In genomic region chr1:54012862-54013261, GRCh38 we compare ENCODE assay signal across 1 cellular context.
TF ChIP-seq lines count a peak whose summit lies in the region.

No MANE protein-coding gene starts in this region.

TF ChIP-seq in HepG2, 621 proteins besides CTCF, POLR2A, EP300 and RAD21:
- TF ChIP-seq FOXA1 (IDR thresholded peaks at IDR 0.05) (no peak), FOXA1 (CRISPR knock-in tag; IDR thresholded peaks at IDR 0.05) (peak; percentile 60; the same call in 1 of the 2 replicates), SAFB2 (CRISPR knock-in tag; IDR thresholded peaks at IDR 0.05; ENCODE audit: borderline replicate concordance, low read depth) (no peak), DPF2 (CRISPR knock-in tag; IDR thresholded peaks at IDR 0.05; ENCODE audit: borderline replicate concordance, low read depth) (peak; percentile 43; the same call in 1 of the 2 replicates), ZHX1 (CRISPR knock-in tag; IDR thresholded peaks at IDR 0.05; ENCODE audit: low read depth) (no peak), SMAD3 (CRISPR knock-in tag; IDR thresholded peaks at IDR 0.05) (no peak)
TF ChIP-seq in HepG2: peak in this region for 2.
